17 cellular contexts compared by ENCODE assay signal in genomic region chr12:2266666-2267623, GRCh38.
DNase-seq lines count a peak whose midpoint lies in the region; ATAC-seq and TF ChIP-seq lines count a peak whose summit lies in the region.
"Had no signal": no experiment of that assay in that cellular context is flagged by ENCODE, and none has a peak within 500 bp of the region (broad histone marks: within the 10 kb centered on the region; RNA-seq: fewer than 3 reads in every experiment).

No MANE protein-coding gene starts in this region.

- H3K4me1 ChIP-seq in right lobe of liver (peaks cover 0 to 10% (median 3%) of the 10 kb centered on the region in 4 donors), tibial artery (peaks cover 0 to 78% (median 54%) of the 10 kb centered on the region in 4 donors)

- H3K27me3 Mint-ChIP-seq in activated CD4-positive, alpha-beta T cell treated with anti-CD3 and anti-CD28 coated beads for 36 hours: no peaks in the 10 kb centered on the region
- H3K27me3 Mint-ChIP-seq: activated CD4-positive, alpha-beta memory T cell treated with anti-CD3 and anti-CD28 coated beads, Interleukin-2, amount 10 ng/mL, durations not matched to agents 7 days and 5 days; dendritic cell treated with granulocyte-macrophage colony-stimulating factor and Interleukin-4, amounts not matched to agents 40 ng/mL and 50 ng/mL, for 4 days had no signal

- H3K36me3 ChIP-seq in right lobe of liver (no peaks in the 10 kb centered on the region), tibial artery (no peaks in the 10 kb centered on the region)
- H3K36me3 ChIP-seq: neural progenitor cell, right atrium auricular region had no signal

- CTCF ChIA-PET in activated CD4-positive, alpha-beta T cell treated with anti-CD3 and anti-CD28 coated beads for 36 hours (lab: Charles Lee): interaction anchor here (1.0 kb wide), 1 partner anchor 184 kb away, joined by 4 read pairs; no protein-coding TSS in a partner anchor

- no peak overlapping the region for H3K4me3 Mint-ChIP-seq in activated CD4-positive, alpha-beta T cell treated with anti-CD3 and anti-CD28 coated beads for 36 hours
- H3K4me3 Mint-ChIP-seq: activated CD4-positive, alpha-beta memory T cell treated with anti-CD3 and anti-CD28 coated beads, Interleukin-2, amount 10 ng/mL, durations not matched to agents 7 days and 5 days; dendritic cell treated with granulocyte-macrophage colony-stimulating factor and Interleukin-4, amounts not matched to agents 40 ng/mL and 50 ng/mL, for 4 days; neural progenitor cell had no signal

- POLR2A ChIA-PET in activated CD4-positive, alpha-beta T cell treated with anti-CD3 and anti-CD28 coated beads for 36 hours (lab: Charles Lee): no interaction called here

- ATAC-seq in right lobe of liver: peak; percentile 73 to 89 (median 86)
- no peak for ATAC-seq in activated CD4-positive, alpha-beta T cell treated with anti-CD3 and anti-CD28 coated beads for 36 hours

- no peak for TF ChIP-seq CTCF in right lobe of liver (IDR thresholded peaks at IDR 0.05)
- TF ChIP-seq CTCF in tibial artery (IDR thresholded peaks at IDR 0.05): no peak

- no peaks in the 10 kb centered on the region for H3K4me1 Mint-ChIP-seq in activated CD4-positive, alpha-beta T cell treated with anti-CD3 and anti-CD28 coated beads for 36 hours
- H3K4me1 Mint-ChIP-seq: activated CD4-positive, alpha-beta memory T cell treated with anti-CD3 and anti-CD28 coated beads, Interleukin-2, amount 10 ng/mL, durations not matched to agents 7 days and 5 days had no signal

- no peak for TF ChIP-seq POLR2A in right lobe of liver (IDR thresholded peaks at IDR 0.05)

- H3K4me3 ChIP-seq in right lobe of liver: no peak overlapping the region
- H3K4me3 ChIP-seq in tibial artery: no peak overlapping the region
- H3K4me3 ChIP-seq: neural progenitor cell, right atrium auricular region, SK-N-MC had no signal

- intact Hi-C loops in right lobe of liver (cut with DNase I) (no loop called here), tibial artery (cut with DNase I; ENCODE audit: low total_unique reads) (loop anchor here (10.0 kb wide), 1 partner anchor 82 kb away; no protein-coding TSS in a partner anchor)
- intact Hi-C loops in activated CD4-positive, alpha-beta T cell treated with anti-CD3 and anti-CD28 coated beads for 36 hours (cut with DNase I, micrococcal nuclease): no loop called here

- WGBS in right lobe of liver (ENCODE audit: insufficient coverage, low coverage, low lambda C conversion rate, missing lambda C conversion rate): 39% methylated on average over 13 of the region's 13 CpGs

- H3K9me3 Mint-ChIP-seq in activated CD4-positive, alpha-beta T cell treated with anti-CD3 and anti-CD28 coated beads for 36 hours (ENCODE audit: low read depth): no peaks in the 10 kb centered on the region
- H3K9me3 Mint-ChIP-seq: activated CD4-positive, alpha-beta memory T cell treated with anti-CD3 and anti-CD28 coated beads, Interleukin-2, amount 10 ng/mL, durations not matched to agents 7 days and 5 days; dendritic cell treated with granulocyte-macrophage colony-stimulating factor and Interleukin-4, amounts not matched to agents 40 ng/mL and 50 ng/mL, for 4 days; neural progenitor cell had no signal

- H3K27ac Mint-ChIP-seq in activated CD4-positive, alpha-beta T cell treated with anti-CD3 and anti-CD28 coated beads for 36 hours: no peak overlapping the region
- H3K27ac Mint-ChIP-seq: activated CD4-positive, alpha-beta memory T cell treated with anti-CD3 and anti-CD28 coated beads, Interleukin-2, amount 10 ng/mL, durations not matched to agents 7 days and 5 days; dendritic cell treated with granulocyte-macrophage colony-stimulating factor and Interleukin-4, amounts not matched to agents 40 ng/mL and 50 ng/mL, for 4 days; neural progenitor cell had no signal

- H3K27me3 ChIP-seq in right lobe of liver: no peaks in the 10 kb centered on the region
- no peaks in the 10 kb centered on the region for H3K27me3 ChIP-seq in tibial artery
- H3K27me3 ChIP-seq: neural progenitor cell, right atrium auricular region had no signal

- H3K27ac ChIP-seq in cingulate gyrus (ENCODE audit: low read depth, low read length): peak overlapping the region; percentile 41
- H3K27ac ChIP-seq in right lobe of liver: no peak overlapping the region
- H3K27ac ChIP-seq in tibial artery: peak overlapping the region; percentile 66 to 73
- H3K27ac ChIP-seq: 22Rv1, KMS-11, neural progenitor cell, SK-N-MC had no signal

- H3K9me3 ChIP-seq in right lobe of liver: no peaks in the 10 kb centered on the region
- H3K9me3 ChIP-seq in tibial artery: no peaks in the 10 kb centered on the region
- H3K9me3 ChIP-seq: right atrium auricular region had no signal

- H3K36me3 Mint-ChIP-seq in activated CD4-positive, alpha-beta T cell treated with anti-CD3 and anti-CD28 coated beads for 36 hours (ENCODE audit: low read depth): no peaks in the 10 kb centered on the region
- H3K36me3 Mint-ChIP-seq: neural progenitor cell had no signal

- DNase-seq in NCI-H2171 treated with DMSO at 0.1 percent for 48 hours (lab: John Stamatoyannopoulos, UW) (peak; percentile 43), NCI-H2171 (lab: John Stamatoyannopoulos, UW) (no peak), right lobe of liver (peak in 1 of 3 donors; percentile 59), tibial artery (no peak), activated T-cell treated with anti-CD3 and anti-CD28 coated beads for 4 hours (no peak)
- DNase-seq in activated CD4-positive, alpha-beta T cell treated with anti-CD3 and anti-CD28 coated beads for 36 hours: no peak
- DNase-seq in stimulated activated CD4-positive, alpha-beta T cell treated with anti-CD3 and anti-CD28 coated beads, Interleukin-1b, Interleukin-23, amount 100 ng/mL, for 48 hours: no peak
- DNase-seq: activated CD4-positive, alpha-beta memory T cell treated with anti-CD3 and anti-CD28 coated beads, Interleukin-2, amount 10 ng/mL, durations not matched to agents 7 days and 5 days; NCI-H345; stimulated activated naive CD4-positive, alpha-beta T cell had no signal

Comparison
In these comparisons a context has a peak if more than half of its experiments do, and no peak if none do; other contexts are left out.
1. H3K27ac ChIP-seq: peak in cingulate gyrus (single experiment) and tibial artery (2 of 2); none in right lobe of liver (0 of 3).